7 cellular contexts compared by ENCODE assay signal in the genomic region with DNA sequence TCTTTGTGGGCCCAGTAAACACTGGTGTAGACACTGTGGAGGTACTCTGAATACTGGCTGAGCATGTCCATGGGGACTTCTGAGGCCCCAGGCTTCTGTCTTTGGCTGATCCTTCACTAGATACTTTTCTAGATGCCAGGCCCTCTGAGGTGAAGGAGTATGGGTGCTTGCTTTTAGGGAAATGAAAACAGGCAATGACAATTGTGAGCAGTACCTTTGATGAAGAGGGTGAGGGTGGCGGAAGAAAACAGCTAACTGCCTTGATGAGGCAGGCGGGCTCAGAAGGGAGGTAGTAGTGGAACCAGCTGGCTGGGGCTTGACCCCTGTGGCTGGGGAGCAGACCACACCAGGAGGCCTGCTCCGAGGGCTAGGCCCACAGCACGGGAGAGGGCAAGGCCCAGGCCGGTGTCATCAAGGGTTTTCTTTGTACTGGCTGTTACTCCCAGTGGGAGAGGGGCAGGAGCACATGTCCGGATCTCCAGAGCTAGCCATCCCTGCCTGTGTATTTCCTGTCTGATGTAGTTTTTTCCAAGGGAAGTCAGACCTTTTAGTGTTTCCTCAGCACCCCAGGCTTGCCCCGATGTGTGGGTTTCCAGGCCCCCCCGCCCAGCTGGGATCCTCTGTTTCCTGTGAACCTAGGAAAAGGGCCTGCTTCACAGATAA. TPM values are rescaled to one million over a fixed set of nuclear protein-coding genes. Genes with fewer than 3 reads are reported as not detected.
DNase-seq lines count a peak whose midpoint lies in the region; ATAC-seq and TF ChIP-seq lines count a peak whose summit lies in the region.

No MANE protein-coding gene starts in this region.

- 63% methylated on average over 8 of the region's 8 CpGs for WGBS in suprapubic skin

- in situ Hi-C loops in astrocyte of the spinal cord (cut with HindIII; ENCODE audit: low sequenced_read_pairs), result no loop called here

- TF ChIP-seq POLR2A in suprapubic skin (IDR thresholded peaks at IDR 0.05), result no peak

- H3K4me3 ChIP-seq in astrocyte of the spinal cord (ENCODE audit: low read depth, low read length) (no peak overlapping the region), left lung (no peak overlapping the region), suprapubic skin (no peak overlapping the region)

- H3K9me3 ChIP-seq in left lung (no peaks in the 10 kb centered on the region), suprapubic skin (no peaks in the 10 kb centered on the region)

- no peak for TF ChIP-seq EP300 in suprapubic skin (IDR thresholded peaks at IDR 0.05)

- no peak for TF ChIP-seq CTCF in astrocyte of the spinal cord (IDR thresholded peaks at IDR 0.05; ENCODE audit: low read depth, low read length)
- no peak for TF ChIP-seq CTCF in left lung (IDR thresholded peaks at IDR 0.05)
- TF ChIP-seq CTCF in suprapubic skin (IDR thresholded peaks at IDR 0.05), result no peak

- H3K27ac ChIP-seq in left lung, result peak overlapping the region; percentile 92 to 96
- H3K27ac ChIP-seq in suprapubic skin, result peak overlapping the region; percentile 11

- DNase-seq in MV-4-11 (lab: John Stamatoyannopoulos, UW) (peak; percentile 43), astrocyte of the spinal cord (ENCODE audit: low read depth, low spot score) (peak; percentile 56), left lung (peak in 1 of 2 donors; percentile 33), suprapubic skin (ENCODE audit: low spot score in 2 of 2) (no peak), NCI-H82 treated with DMSO at 0.1 percent for 48 hours (lab: John Stamatoyannopoulos, UW; ENCODE audit: unreplicated experiment) (no peak)

- H3K4me1 ChIP-seq in left lung, result peaks cover 42 to 90% of the 10 kb centered on the region in 2 donors
- H3K4me1 ChIP-seq in suprapubic skin, result peaks cover 81% of the 10 kb centered on the region

- no peaks in the 10 kb centered on the region for H3K36me3 ChIP-seq in left lung
- H3K36me3 ChIP-seq in suprapubic skin, result no peaks in the 10 kb centered on the region

- intact Hi-C loops in left lung (cut with DNase I), result no loop called here

- ATAC-seq in left lung (no peak), GM19467 (IDR thresholded peaks at IDR 0.05; ENCODE audit: unreplicated experiment) (no peak), HG03432 (IDR thresholded peaks at IDR 0.05; ENCODE audit: unreplicated experiment) (no peak)

- H3K27me3 ChIP-seq in left lung, result peaks cover 0 to 27% of the 10 kb centered on the region in 2 donors
- H3K27me3 ChIP-seq in suprapubic skin, result no peaks in the 10 kb centered on the region

RNA-seq across cellular contexts. Expression of a gene that starts 3.9 kb away (rescaled TPM):
- total RNA-seq in left lung (100 to 1,000 TPM in 1 of 2 donors, 10 to 100 TPM in 1; 64.9 to 121 TPM), suprapubic skin (100 to 1,000 TPM in 1 of 4 donors, 10 to 100 TPM in 3; 54.0 to 188 (median 91.5) TPM)

Comparison
In these comparisons a context has a peak if more than half of its experiments do, and no peak if none do; other contexts are left out.
1. DNase-seq: peak in MV-4-11 (single experiment) and astrocyte of the spinal cord (single experiment); none in suprapubic skin (0 of 2) and NCI-H82 treated with DMSO at 0.1 percent for 48 hours (single experiment).